27 cellular contexts compared by ENCODE assay signal in the genomic region with DNA sequence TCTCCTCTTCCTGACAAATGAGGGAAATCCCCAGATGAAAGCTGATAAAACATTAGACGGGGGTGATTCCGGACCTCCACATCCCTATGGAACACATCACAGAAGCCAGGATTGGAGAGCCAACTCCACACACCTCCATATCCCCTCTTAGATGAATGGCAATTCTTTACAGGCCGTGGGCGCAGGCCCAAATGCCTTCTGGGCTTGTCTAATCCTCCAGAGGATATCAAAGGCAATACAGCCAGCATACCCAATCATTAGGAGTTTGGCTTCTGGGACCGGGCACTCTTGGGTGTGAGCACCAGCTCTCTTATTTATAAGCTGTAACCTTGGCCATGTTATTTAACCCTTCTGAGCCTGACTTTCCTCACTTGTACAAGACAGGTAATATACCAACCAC. TPM values are rescaled to one million over a fixed set of nuclear protein-coding genes. Genes with fewer than 3 reads are reported as not detected.
"Had no signal": no experiment of that assay in that cellular context is flagged by ENCODE, and none has a peak within 500 bp of the region (broad histone marks: within the 10 kb centered on the region; RNA-seq: fewer than 3 reads in every experiment).

No MANE protein-coding gene starts in this region.

- H3K36me3 ChIP-seq: SJCRH30 had no signal

- H3K9me3 ChIP-seq: SJCRH30 had no signal

- H3K4me3 Mint-ChIP-seq: activated CD4-positive, alpha-beta T cell treated with anti-CD3 and anti-CD28 coated beads, Interleukin-2, amount 10 ng/mL, durations not matched to agents 24 days and 14 days; activated naive CD4-positive, alpha-beta T cell treated with anti-CD3 and anti-CD28 coated beads for 36 hours; activated naive CD8-positive, alpha-beta T cell treated with anti-CD3 and anti-CD28 coated beads, Interleukin-2, amount 50 U/mL, for 24 hours; activated T-cell treated with anti-CD3 and anti-CD28 coated beads, Interleukin-2, amount 50 U/mL, for 4 hours; activated T-helper 1 cell treated with anti-CD3 and anti-CD28 coated beads, Interleukin-12 subunit alpha, Interleukin-12 subunit beta, Interleukin-2, Interleukin-4 antibody, amounts not matched to agents 30 ng/mL and 10 ng/mL and 1 ng/mL, durations not matched to agents 14 hours and 24 hours and 36 hours; brain had no signal

- ATAC-seq: activated naive CD4-positive, alpha-beta T cell treated with anti-CD3 and anti-CD28 coated beads, Interleukin-2, amount 50 U/mL, for 72 hours; activated naive CD8-positive, alpha-beta T cell treated with anti-CD3 and anti-CD28 coated beads, Interleukin-2, amount 50 U/mL, for 24 hours; activated T-cell treated with anti-CD3 and anti-CD28 coated beads, Interleukin-2, amount 50 U/mL, for 4 hours; PC-3 had no signal

- H3K27ac Mint-ChIP-seq: activated CD4-positive, alpha-beta T cell treated with anti-CD3 and anti-CD28 coated beads, Interleukin-2, amount 10 ng/mL, durations not matched to agents 24 days and 14 days; activated naive CD4-positive, alpha-beta T cell treated with anti-CD3 and anti-CD28 coated beads for 36 hours; activated naive CD8-positive, alpha-beta T cell treated with anti-CD3 and anti-CD28 coated beads, Interleukin-2, amount 50 U/mL, for 24 hours; activated T-helper 1 cell treated with anti-CD3 and anti-CD28 coated beads, Interleukin-12 subunit alpha, Interleukin-12 subunit beta, Interleukin-2, Interleukin-4 antibody, amounts not matched to agents 30 ng/mL and 10 ng/mL and 1 ng/mL, durations not matched to agents 14 hours and 24 hours and 36 hours had no signal

- H3K36me3 Mint-ChIP-seq: brain had no signal

- H3K4me1 ChIP-seq: SJCRH30 had no signal

- H3K27me3 ChIP-seq: SJCRH30 had no signal

- H3K4me3 ChIP-seq: SJCRH30, SK-N-MC had no signal

- DNase-seq: activated CD4-positive, alpha-beta T cell treated with anti-CD3 and anti-CD28 coated beads, Interleukin-2, amount 10 ng/mL, durations not matched to agents 24 days and 14 days; activated CD4-positive, alpha-beta T cell treated with anti-CD3 and anti-CD28 coated beads, Interleukin-2, amount 50 U/mL, for 48 hours; activated CD8-positive, alpha-beta memory T cell treated with anti-CD3 and anti-CD28 coated beads, Interleukin-2, amount 50 U/mL, for 4 hours; activated gamma-delta T cell treated with Interleukin-2 at 50 U/mL for 16 hours; activated naive CD4-positive, alpha-beta T cell treated with anti-CD3 and anti-CD28 coated beads for 36 hours; activated naive CD8-positive, alpha-beta T cell treated with anti-CD3 and anti-CD28 coated beads, Interleukin-2, amount 50 U/mL, for 24 hours; activated T-cell treated with anti-CD3 and anti-CD28 coated beads for 4 hours; activated T-cell treated with anti-CD3 and anti-CD28 coated beads, Interleukin-2, amount 50 U/mL, for 4 hours; anterior cingulate cortex; caudate nucleus; KG1; MM.1S; MV-4-11; NCI-H1092; NCI-H1436 treated with DMSO at 0.1 percent for 48 hours; NCI-H2029; NCI-H2171; NCI-H69; NK-92 treated with Interleukin-12 subunit alpha and Interleukin-12 subunit beta, amount 100 ng/mL, for 24 hours; PC-3; SHP77; SJCRH30; T1000 had no signal

- H3K9me3 Mint-ChIP-seq: activated CD4-positive, alpha-beta T cell treated with anti-CD3 and anti-CD28 coated beads, Interleukin-2, amount 10 ng/mL, durations not matched to agents 24 days and 14 days; activated naive CD4-positive, alpha-beta T cell treated with anti-CD3 and anti-CD28 coated beads for 36 hours; activated naive CD4-positive, alpha-beta T cell treated with anti-CD3 and anti-CD28 coated beads, Interleukin-2, amount 50 U/mL, for 72 hours; activated naive CD8-positive, alpha-beta T cell treated with anti-CD3 and anti-CD28 coated beads, Interleukin-2, amount 50 U/mL, for 24 hours; activated T-cell treated with anti-CD3 and anti-CD28 coated beads, Interleukin-2, amount 50 U/mL, for 4 hours; activated T-helper 1 cell treated with anti-CD3 and anti-CD28 coated beads, Interleukin-12 subunit alpha, Interleukin-12 subunit beta, Interleukin-2, Interleukin-4 antibody, amounts not matched to agents 30 ng/mL and 10 ng/mL and 1 ng/mL, durations not matched to agents 14 hours and 24 hours and 36 hours; brain had no signal

- H3K27ac ChIP-seq: SJCRH30 had no signal

RNA-seq across cellular contexts. Expression of a gene that starts 15.0 kb away (rescaled TPM):
- total RNA-seq: SJCRH30 had no signal
